ENCODE assay signal across 20 cellular contexts in genomic region chr19:35023428-35023827, GRCh38. TPM values are rescaled to one million over a fixed set of nuclear protein-coding genes. Genes with fewer than 3 reads are reported as not detected.
A peak's percentile ranks its signal among the peaks of the same experiment; 100 is the strongest.
DNase-seq lines count a peak whose midpoint lies in the region; ATAC-seq and TF ChIP-seq lines count a peak whose summit lies in the region.
"Had no signal": no experiment of that assay in that cellular context is flagged by ENCODE, and none has a peak within 500 bp of the region (broad histone marks: within the 10 kb centered on the region; RNA-seq: fewer than 3 reads in every experiment).

No MANE protein-coding gene starts in this region.

- H3K79me1 ChIP-seq in neuronal stem cell (ENCODE audit: low read depth, low read length), result peaks cover 4% of the 10 kb centered on the region

- H3K9me3 ChIP-seq in right atrium auricular region (no peaks in the 10 kb centered on the region), neuronal stem cell (replicated peaks in 1 of 2; ENCODE audit: control insufficient read depth in 2 of 2, insufficient read depth in 1 of 2, low read depth in 1 of 2, low read length in 2 of 2) (no peaks in the 10 kb centered on the region)
- H3K9me3 ChIP-seq: SJSA1 had no signal

- peak overlapping the region; percentile 52 for H3K27ac Mint-ChIP-seq in dendritic cell treated with granulocyte-macrophage colony-stimulating factor and Interleukin-4, amounts not matched to agents 40 ng/mL and 50 ng/mL, for 4 days
- no peak overlapping the region for H3K27ac Mint-ChIP-seq in activated T-cell treated with anti-CD3 and anti-CD28 coated beads, Interleukin-2, amount 50 U/mL, for 24 hours

- H4K91ac ChIP-seq in neuronal stem cell (ENCODE audit: low read depth, low read length, poor library complexity), result no peak overlapping the region

- H2BK5ac ChIP-seq in neuronal stem cell (ENCODE audit: low read length), result no peak overlapping the region

- no peak overlapping the region for H3K14ac ChIP-seq in neuronal stem cell (ENCODE audit: low read length)

- H3K4me1 ChIP-seq in right atrium auricular region (no peaks in the 10 kb centered on the region), neuronal stem cell (ENCODE audit: control insufficient read depth in 2 of 2, insufficient read depth in 1 of 2, low read depth in 1 of 2, low read length in 2 of 2) (no peaks in the 10 kb centered on the region)
- H3K4me1 ChIP-seq: SJSA1 had no signal

- H3K9ac ChIP-seq in neuronal stem cell (ENCODE audit: low read depth, low read length, poor library complexity), result no peak overlapping the region
- H3K9ac ChIP-seq: KMS-11 had no signal

- peak overlapping the region; percentile 43 for H3K23ac ChIP-seq in neuronal stem cell (ENCODE audit: low read depth, low read length, poor library complexity)

- H3K36me3 Mint-ChIP-seq in dendritic cell treated with granulocyte-macrophage colony-stimulating factor and Interleukin-4, amounts not matched to agents 40 ng/mL and 50 ng/mL, for 4 days (ENCODE audit: low read depth), result peaks cover 100% of the 10 kb centered on the region
- peaks cover 94% of the 10 kb centered on the region for H3K36me3 Mint-ChIP-seq in activated T-cell treated with anti-CD3 and anti-CD28 coated beads, Interleukin-2, amount 50 U/mL, for 24 hours (ENCODE audit: low read depth)

- H3K27me3 ChIP-seq in right atrium auricular region, result no peaks in the 10 kb centered on the region
- no peaks in the 10 kb centered on the region for H3K27me3 ChIP-seq in neuronal stem cell (ENCODE audit: control insufficient read depth in 3 of 3, insufficient read depth in 3 of 3, low read depth in 1 of 3, low read length in 3 of 3)
- H3K27me3 ChIP-seq: SJSA1 had no signal

- H4K8ac ChIP-seq in neuronal stem cell (ENCODE audit: low read depth, low read length), result no peak overlapping the region

- H3K36me3 ChIP-seq in right atrium auricular region, result peaks cover 83% of the 10 kb centered on the region
- H3K36me3 ChIP-seq in neuronal stem cell (replicated peaks in 1 of 2; ENCODE audit: control insufficient read depth in 2 of 2, insufficient read depth in 2 of 2, low read length in 2 of 2), result peaks cover 68 to 98% of the 10 kb centered on the region in 2 donors

- no peak for TF ChIP-seq CTCF in right atrium auricular region (IDR thresholded peaks at IDR 0.05)

- H2BK12ac ChIP-seq in neuronal stem cell (ENCODE audit: low read length), result no peak overlapping the region

- no peaks in the 10 kb centered on the region for H3K9me3 Mint-ChIP-seq in dendritic cell treated with granulocyte-macrophage colony-stimulating factor and Interleukin-4, amounts not matched to agents 40 ng/mL and 50 ng/mL, for 4 days
- no peaks in the 10 kb centered on the region for H3K9me3 Mint-ChIP-seq in activated T-cell treated with anti-CD3 and anti-CD28 coated beads, Interleukin-2, amount 50 U/mL, for 24 hours

- intact Hi-C loops in Right ventricle myocardium inferior (cut with DNase I), result no loop called here
- intact Hi-C loops in dendritic cell treated with granulocyte-macrophage colony-stimulating factor and Interleukin-4, amounts not matched to agents 40 ng/mL and 50 ng/mL, for 4 days (cut with micrococcal nuclease), result no loop called here

- H2AK5ac ChIP-seq in neuronal stem cell (ENCODE audit: low read depth, low read length), result no peak overlapping the region

- H3K27me3 Mint-ChIP-seq in dendritic cell treated with granulocyte-macrophage colony-stimulating factor and Interleukin-4, amounts not matched to agents 40 ng/mL and 50 ng/mL, for 4 days, result peaks cover 2% of the 10 kb centered on the region
- no peaks in the 10 kb centered on the region for H3K27me3 Mint-ChIP-seq in activated T-cell treated with anti-CD3 and anti-CD28 coated beads, Interleukin-2, amount 50 U/mL, for 24 hours

- no peak overlapping the region for H3K4ac ChIP-seq in neuronal stem cell (ENCODE audit: low read length)

- H3K27ac ChIP-seq in right atrium auricular region, result no peak overlapping the region
- H3K27ac ChIP-seq in neuronal stem cell (replicated peaks; ENCODE audit: low read length), result no peak overlapping the region
- H3K27ac ChIP-seq: 22Rv1, C4-2B, KMS-11, SJSA1 had no signal

- no peak for DNase-seq in Right ventricle myocardium inferior (ENCODE audit: missing footprints)
- no peak for DNase-seq in right atrium auricular region (ENCODE audit: low spot score)
- no peak for DNase-seq in neuronal stem cell (ENCODE audit: low spot score)
- no peak for DNase-seq in DMS114 treated with DMSO at 0.1 percent for 48 hours (lab: John Stamatoyannopoulos, UW; ENCODE audit: unreplicated experiment)
- DNase-seq in activated T-cell treated with anti-CD3 and anti-CD28 coated beads, Interleukin-2, amount 50 U/mL, for 24 hours, result no peak
- DNase-seq: AML-193, NCI-H1417 treated with DMSO at 0.1 percent for 48 hours, NCI-H187 treated with DMSO at 0.1 percent for 48 hours, NCI-H2227 treated with DMSO at 0.1 percent for 48 hours, NCI-H510A treated with DMSO at 0.1 percent for 48 hours, NCI-H774, RPMI8226 had no signal

- ATAC-seq in Right ventricle myocardium inferior (peak; percentile 24), GM18502 (IDR thresholded peaks at IDR 0.05; ENCODE audit: poor library complexity, unreplicated experiment) (no peak), HG03097 (IDR thresholded peaks at IDR 0.05; ENCODE audit: low FRiP score, unreplicated experiment) (no peak)

- H3K4me2 ChIP-seq in neuronal stem cell (ENCODE audit: insufficient read depth, low read length, poor library complexity, severe bottlenecking), result no peak overlapping the region
- H3K4me2 ChIP-seq: KMS-11 had no signal

- no peak overlapping the region for H2BK120ac ChIP-seq in neuronal stem cell (ENCODE audit: low read depth, low read length)

- no peak overlapping the region for H3K18ac ChIP-seq in neuronal stem cell (ENCODE audit: low read length)

- H3K4me3 Mint-ChIP-seq in dendritic cell treated with granulocyte-macrophage colony-stimulating factor and Interleukin-4, amounts not matched to agents 40 ng/mL and 50 ng/mL, for 4 days, result no peak overlapping the region
- no peak overlapping the region for H3K4me3 Mint-ChIP-seq in activated T-cell treated with anti-CD3 and anti-CD28 coated beads, Interleukin-2, amount 50 U/mL, for 24 hours

- no CpG with 5 or more reads among the region's 19 CpGs for WGBS in neuronal stem cell (ENCODE audit: extremely low coverage in 2 of 2, insufficient read length in 2 of 2, insufficient replicate concordance in 1 of 2), 2 donors

- H3K4me1 Mint-ChIP-seq in dendritic cell treated with granulocyte-macrophage colony-stimulating factor and Interleukin-4, amounts not matched to agents 40 ng/mL and 50 ng/mL, for 4 days (ENCODE audit: low read depth), result peaks cover 24% of the 10 kb centered on the region
- peaks cover 7% of the 10 kb centered on the region for H3K4me1 Mint-ChIP-seq in activated T-cell treated with anti-CD3 and anti-CD28 coated beads, Interleukin-2, amount 50 U/mL, for 24 hours (ENCODE audit: low read depth)

- no peak overlapping the region for H2BK15ac ChIP-seq in neuronal stem cell (ENCODE audit: low read length)

- no peak overlapping the region for H3K4me3 ChIP-seq in right atrium auricular region
- H3K4me3 ChIP-seq in neuronal stem cell (ENCODE audit: low read length in 2 of 2), result no peak overlapping the region
- H3K4me3 ChIP-seq: SJSA1 had no signal

- H2AFZ ChIP-seq in neuronal stem cell (ENCODE audit: low read length), result no peak overlapping the region

RNA-seq across cellular contexts. Expression of gene SCN1B, which starts 6.8 kb away (rescaled TPM):
- total RNA-seq in Right ventricle myocardium inferior (44.3 TPM), right atrium auricular region (100 to 1,000 TPM in 1 of 2 donors, 10 to 100 TPM in 1; 57.3 to 119 TPM)
- 2.8 TPM for polyA plus RNA-seq in neuronal stem cell (2013, experiment 1 of 2)
- 2.8 TPM for polyA plus RNA-seq in neuronal stem cell (2013, experiment 2 of 2)

RNA-seq across cellular contexts. Expression of gene HPN, which starts 18.1 kb away (rescaled TPM):
- total RNA-seq in Right ventricle myocardium inferior (5.5 TPM), right atrium auricular region (1 to 10 TPM; 2.5 to 7.2 TPM)
- polyA plus RNA-seq in neuronal stem cell (2013, experiment 1 of 2), result 0.36 TPM
- 0.28 TPM for polyA plus RNA-seq in neuronal stem cell (2013, experiment 2 of 2)
- total RNA-seq: M059J, SJSA1 had no signal

RNA-seq across cellular contexts. Expression of gene GRAMD1A, which starts 23.3 kb away (rescaled TPM):
- total RNA-seq in Right ventricle myocardium inferior (25.8 TPM), right atrium auricular region (10 to 100 TPM; 29.6 to 37.7 TPM)
- 74.8 TPM for polyA plus RNA-seq in neuronal stem cell (2013, experiment 1 of 2)
- 73.3 TPM for polyA plus RNA-seq in neuronal stem cell (2013, experiment 2 of 2)

RNA-seq across cellular contexts. Expression of gene ZNF792, which starts 59.4 kb away (rescaled TPM):
- total RNA-seq in Right ventricle myocardium inferior (3.0 TPM), right atrium auricular region (1 to 10 TPM; 4.4 to 5.9 TPM)
- 2.9 TPM for polyA plus RNA-seq in neuronal stem cell (2013, experiment 1 of 2)
- polyA plus RNA-seq in neuronal stem cell (2013, experiment 2 of 2), result 2.7 TPM
